8 cellular contexts compared by ENCODE assay signal in genomic region chr5:125043781-125044391, GRCh38.
DNase-seq lines count a peak whose midpoint lies in the region; ATAC-seq and TF ChIP-seq lines count a peak whose summit lies in the region.

No MANE protein-coding gene starts in this region.

- no peak for ATAC-seq in activated CD8-positive, alpha-beta T cell treated with anti-CD3 and anti-CD28 coated beads, Interleukin-2, amount 10 ng/mL, durations not matched to agents 7 days and 5 days
- ATAC-seq in GM21723 (IDR thresholded peaks at IDR 0.05; ENCODE audit: unreplicated experiment) (no peak), HG02970 (IDR thresholded peaks at IDR 0.05; ENCODE audit: low FRiP score, unreplicated experiment) (no peak)

- POLR2A ChIA-PET in activated CD8-positive, alpha-beta T cell treated with anti-CD3 and anti-CD28 coated beads, Interleukin-2, amount 10 ng/mL, durations not matched to agents 7 days and 5 days (lab: Charles Lee) = no interaction called here

- peaks cover 6% of the 10 kb centered on the region for H3K27me3 Mint-ChIP-seq in nephron (ENCODE audit: low read depth)
- no peaks in the 10 kb centered on the region for H3K27me3 Mint-ChIP-seq in activated CD8-positive, alpha-beta T cell treated with anti-CD3 and anti-CD28 coated beads, Interleukin-2, amount 10 ng/mL, durations not matched to agents 7 days and 5 days (ENCODE audit: low read depth)

- no peaks in the 10 kb centered on the region for H3K9me3 Mint-ChIP-seq in nephron
- no peaks in the 10 kb centered on the region for H3K9me3 Mint-ChIP-seq in activated CD8-positive, alpha-beta T cell treated with anti-CD3 and anti-CD28 coated beads, Interleukin-2, amount 10 ng/mL, durations not matched to agents 7 days and 5 days (ENCODE audit: insufficient read depth)

- TF ChIP-seq CTCF in nephron (IDR thresholded peaks at IDR 0.05; ENCODE audit: unreplicated experiment in 3 of 3) = no peak

- DNase-seq in DMS114 treated with DMSO at 0.1 percent for 48 hours (lab: John Stamatoyannopoulos, UW; ENCODE audit: unreplicated experiment) = peak; percentile 50
- peak; percentile 35 for DNase-seq in NCI-H2171 (lab: John Stamatoyannopoulos, UW)
- DNase-seq in dermis microvascular lymphatic vessel endothelial cell (ENCODE audit: low read depth in 2 of 2) = peak; percentile 86 to 93
- no peak for DNase-seq in activated CD8-positive, alpha-beta T cell treated with anti-CD3 and anti-CD28 coated beads, Interleukin-2, amount 10 ng/mL, durations not matched to agents 7 days and 5 days
- no peak for DNase-seq in activated T-cell treated with anti-CD3 and anti-CD28 coated beads, Interleukin-2, amount 50 U/mL, for 48 hours

- peak overlapping the region in 2 of 3 experiments; percentile 6 to 15 for H3K4me3 Mint-ChIP-seq in nephron
- no peak overlapping the region for H3K4me3 Mint-ChIP-seq in activated CD8-positive, alpha-beta T cell treated with anti-CD3 and anti-CD28 coated beads, Interleukin-2, amount 10 ng/mL, durations not matched to agents 7 days and 5 days

- H3K27ac Mint-ChIP-seq in nephron = peak overlapping the region; percentile 82 to 93 (median 87)
- no peak overlapping the region for H3K27ac Mint-ChIP-seq in activated CD8-positive, alpha-beta T cell treated with anti-CD3 and anti-CD28 coated beads, Interleukin-2, amount 10 ng/mL, durations not matched to agents 7 days and 5 days

- H3K4me1 Mint-ChIP-seq in nephron = peaks cover 59% of the 10 kb centered on the region
- H3K4me1 Mint-ChIP-seq in activated CD8-positive, alpha-beta T cell treated with anti-CD3 and anti-CD28 coated beads, Interleukin-2, amount 10 ng/mL, durations not matched to agents 7 days and 5 days (ENCODE audit: low read depth) = no peaks in the 10 kb centered on the region

- CTCF ChIA-PET in activated CD8-positive, alpha-beta T cell treated with anti-CD3 and anti-CD28 coated beads, Interleukin-2, amount 10 ng/mL, durations not matched to agents 7 days and 5 days (lab: Charles Lee) = no interaction called here

- no peaks in the 10 kb centered on the region for H3K36me3 Mint-ChIP-seq in nephron (ENCODE audit: low read depth)
- H3K36me3 Mint-ChIP-seq in activated CD8-positive, alpha-beta T cell treated with anti-CD3 and anti-CD28 coated beads, Interleukin-2, amount 10 ng/mL, durations not matched to agents 7 days and 5 days (ENCODE audit: low read depth) = no peaks in the 10 kb centered on the region

Comparison
In these comparisons a context has a peak if more than half of its experiments do, and no peak if none do; other contexts are left out.
1. DNase-seq: peak in DMS114 treated with DMSO at 0.1 percent for 48 hours (single experiment), NCI-H2171 (single experiment) and dermis microvascular lymphatic vessel endothelial cell (2 of 2); none in activated CD8-positive, alpha-beta T cell treated with anti-CD3 and anti-CD28 coated beads, Interleukin-2, amount 10 ng/mL, durations not matched to agents 7 days and 5 days (single experiment) and activated T-cell treated with anti-CD3 and anti-CD28 coated beads, Interleukin-2, amount 50 U/mL, for 48 hours (0 of 2).